In the genomic region with DNA sequence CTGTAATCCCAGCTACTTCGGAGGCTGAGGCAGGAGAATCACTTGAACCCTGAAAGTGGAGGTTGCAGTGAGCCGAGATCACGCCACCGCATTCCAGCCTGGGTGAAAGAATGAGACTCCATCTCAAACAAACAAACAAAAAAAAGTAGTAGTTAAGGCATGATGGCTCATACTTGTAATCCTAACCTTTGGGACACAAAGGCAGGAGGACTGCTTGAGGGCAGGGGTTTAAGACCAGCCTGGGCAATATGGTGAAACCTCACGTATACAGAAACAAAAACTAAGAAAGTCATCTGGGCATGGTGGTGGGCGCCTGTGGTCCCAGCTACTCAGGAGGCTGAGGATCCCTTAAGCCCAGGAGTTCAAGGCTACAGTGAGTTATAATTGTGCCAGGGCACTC, we compare ENCODE assay signal across 2 cellular contexts.
TF ChIP-seq lines count a peak whose summit lies in the region.

No MANE protein-coding gene starts in this region.

TF ChIP-seq in A549, 52 proteins besides CTCF, POLR2A, EP300 and RAD21 (continued from another document):
- TF ChIP-seq REST (IDR thresholded peaks at IDR 0.05), result no peak
- no peak for TF ChIP-seq BHLHE40 (IDR thresholded peaks at IDR 0.05; ENCODE audit: low read depth, low read length)
- TF ChIP-seq RCOR1 (IDR thresholded peaks at IDR 0.05; ENCODE audit: low read depth, low read length), result no peak
- no peak for TF ChIP-seq ATOH8 (CRISPR knock-in tag; IDR thresholded peaks at IDR 0.05; ENCODE audit: low read depth)
- TF ChIP-seq PHF8 (IDR thresholded peaks at IDR 0.05; ENCODE audit: borderline replicate concordance, low read depth), result no peak
- no peak for TF ChIP-seq RFX5 (IDR thresholded peaks at IDR 0.05)
- TF ChIP-seq, protein P1, sequence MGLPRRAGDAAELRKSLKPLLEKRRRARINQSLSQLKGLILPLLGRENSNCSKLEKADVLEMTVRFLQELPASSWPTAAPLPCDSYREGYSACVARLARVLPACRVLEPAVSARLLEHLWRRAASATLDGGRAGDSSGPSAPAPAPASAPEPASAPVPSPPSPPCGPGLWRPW (IDR thresholded peaks at IDR 0.05), result no peak
- TF ChIP-seq RARB (CRISPR knock-in tag; IDR thresholded peaks at IDR 0.05), result no peak
- no peak for TF ChIP-seq MYC (IDR thresholded peaks at IDR 0.05; ENCODE audit: borderline replicate concordance, low read length)
- TF ChIP-seq NR3C1 (IDR thresholded peaks at IDR 0.05), result no peak
- no peak for TF ChIP-seq TP53 (CRISPR knock-in tag; IDR thresholded peaks at IDR 0.05)
- TF ChIP-seq, protein P2, sequence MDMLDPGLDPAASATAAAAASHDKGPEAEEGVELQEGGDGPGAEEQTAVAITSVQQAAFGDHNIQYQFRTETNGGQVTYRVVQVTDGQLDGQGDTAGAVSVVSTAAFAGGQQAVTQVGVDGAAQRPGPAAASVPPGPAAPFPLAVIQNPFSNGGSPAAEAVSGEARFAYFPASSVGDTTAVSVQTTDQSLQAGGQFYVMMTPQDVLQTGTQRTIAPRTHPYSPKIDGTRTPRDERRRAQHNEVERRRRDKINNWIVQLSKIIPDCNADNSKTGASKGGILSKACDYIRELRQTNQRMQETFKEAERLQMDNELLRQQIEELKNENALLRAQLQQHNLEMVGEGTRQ (IDR thresholded peaks at IDR 0.05), result no peak
- no peak for TF ChIP-seq RNF2 (IDR thresholded peaks at IDR 0.05; ENCODE audit: borderline replicate concordance, low read depth)
- no peak for TF ChIP-seq GATA3 (IDR thresholded peaks at IDR 0.05; ENCODE audit: borderline replicate concordance)
- TF ChIP-seq HDAC2 (IDR thresholded peaks at IDR 0.05), result no peak
- no peak for TF ChIP-seq HOXB13 (CRISPR knock-in tag; IDR thresholded peaks at IDR 0.05; ENCODE audit: low read depth)

TF ChIP-seq in GM23338, 12 proteins besides CTCF, POLR2A, EP300 and RAD21 (continued from another document):
- no peak for TF ChIP-seq REST (IDR thresholded peaks at IDR 0.05; ENCODE audit: unreplicated experiment)
